In the genomic region with DNA sequence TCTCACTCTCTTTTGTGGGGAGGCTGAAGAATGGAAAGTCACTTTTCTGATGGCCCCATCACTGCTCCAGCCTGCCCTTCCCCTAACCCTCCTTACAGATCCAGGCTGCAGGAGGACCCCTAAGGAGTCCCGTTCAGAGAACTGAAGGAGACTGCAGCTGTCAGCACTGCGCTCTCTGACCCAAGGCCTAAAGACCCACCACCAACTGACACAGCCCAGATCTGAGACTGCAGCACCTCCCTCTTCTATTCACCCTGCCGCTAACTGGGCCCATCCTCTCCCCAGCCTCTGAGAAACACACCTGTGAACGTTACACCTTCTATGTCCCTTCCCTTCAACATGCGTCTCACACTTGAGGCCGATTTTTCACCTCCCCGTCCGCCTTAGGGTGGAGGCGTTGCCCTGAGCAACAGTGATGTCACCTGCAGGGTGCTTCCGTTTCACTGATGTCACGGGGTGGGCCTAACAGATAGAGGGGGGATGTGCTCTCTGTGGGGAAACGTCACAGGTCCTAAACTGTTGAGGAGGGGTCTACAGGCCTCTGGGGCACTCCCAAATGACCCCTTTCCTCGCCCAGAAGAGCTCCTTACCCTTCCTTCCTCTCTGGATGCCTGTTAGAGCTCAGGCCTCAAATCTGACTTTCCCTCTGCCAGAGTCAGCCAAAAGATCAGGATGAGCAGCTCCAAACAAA, we compare ENCODE assay signal across 8 cellular contexts. TPM values are rescaled to one million over a fixed set of nuclear protein-coding genes. Genes with fewer than 3 reads are reported as not detected.
DNase-seq lines count a peak whose midpoint lies in the region; ATAC-seq and TF ChIP-seq lines count a peak whose summit lies in the region.

No MANE protein-coding gene starts in this region.

- H3K9me3 ChIP-seq in transverse colon = no peaks in the 10 kb centered on the region

- no peaks in the 10 kb centered on the region for H3K36me3 Mint-ChIP-seq in nephron progenitor cell (ENCODE audit: low read depth)

- TF ChIP-seq EP300 in transverse colon (IDR thresholded peaks at IDR 0.05; ENCODE audit: low read depth) = no peak

- H3K4me1 ChIP-seq in transverse colon = peaks cover 46 to 91% (median 62%) of the 10 kb centered on the region in 4 donors

- peak overlapping the region; percentile 24 for H3K4me3 ChIP-seq in brain microvascular endothelial cell (ENCODE audit: low read depth, low read length)
- no peak overlapping the region for H3K4me3 ChIP-seq in transverse colon

- TF ChIP-seq POLR2A in transverse colon (IDR thresholded peaks at IDR 0.05) = no peak

- H3K4me1 Mint-ChIP-seq in nephron progenitor cell = peaks cover 89% of the 10 kb centered on the region

- peak overlapping the region; percentile 51 for H3K4me3 Mint-ChIP-seq in nephron progenitor cell

- H3K27me3 ChIP-seq in brain microvascular endothelial cell (replicated peaks) (no peaks in the 10 kb centered on the region), transverse colon (no peaks in the 10 kb centered on the region)

- intact Hi-C loops in transverse colon (cut with DNase I; ENCODE audit: low total_unique reads) = no loop called here

- TF ChIP-seq CTCF in brain microvascular endothelial cell (IDR thresholded peaks at IDR 0.05; ENCODE audit: low read depth, low read length, missing control alignments) (no peak), nephron progenitor cell (IDR thresholded peaks at IDR 0.05) (no peak), transverse colon (IDR thresholded peaks at IDR 0.05) (no peak)

- 90 to 91% methylated on average over 4 to 13 of the region's 13 CpGs for WGBS in transverse colon (ENCODE audit: low coverage in 1 of 2), 2 donors

- H3K9me3 Mint-ChIP-seq in nephron progenitor cell = no peaks in the 10 kb centered on the region

- no peak for ATAC-seq in activated CD4-positive, CD25-positive, alpha-beta regulatory T cell treated with anti-CD3 and anti-CD28 coated beads, Interleukin-2, amount 50 U/mL, for 24 hours

- H3K27me3 Mint-ChIP-seq in nephron progenitor cell (ENCODE audit: low read depth, poor library complexity) = peaks cover 3% of the 10 kb centered on the region

- DNase-seq in activated CD4-positive, CD25-positive, alpha-beta regulatory T cell treated with anti-CD3 and anti-CD28 coated beads, Interleukin-2, amount 50 U/mL, for 72 hours = peak; percentile 25
- DNase-seq in brain microvascular endothelial cell (no peak), nephron progenitor cell (no peak), transverse colon (no peak), superior temporal gyrus (ENCODE audit: extremely low spot score) (no peak), NCI-H1105 treated with DMSO at 0.1 percent for 48 hours (lab: John Stamatoyannopoulos, UW) (no peak), NCI-H1105 (lab: John Stamatoyannopoulos, UW) (no peak)

- in situ Hi-C loops in brain microvascular endothelial cell (cut with HindIII; ENCODE audit: low pct_ligation_motif_present, low sequenced_read_pairs) = no loop called here
- in situ Hi-C loops in transverse colon (cut with MboI; ENCODE audit: low pct_ligation_motif_present in 1 of 4, low pct_unique_long_range_greater_than_20kb in 1 of 4, low sequenced_read_pairs in 3 of 4) = no loop called here

- H3K36me3 ChIP-seq in brain microvascular endothelial cell (replicated peaks) = peaks cover 41% of the 10 kb centered on the region
- H3K36me3 ChIP-seq in transverse colon = no peaks in the 10 kb centered on the region

- H3K27ac ChIP-seq in brain microvascular endothelial cell (peak overlapping the region; percentile 98), transverse colon (peak overlapping the region; percentile 5 to 90 (median 44))

- H3K27ac Mint-ChIP-seq in nephron progenitor cell = peak overlapping the region; percentile 58

RNA-seq across cellular contexts. Expression of a gene that starts 5.1 kb away (rescaled TPM):
- 10 to 100 TPM in 1 of 4 donors, 1 to 10 TPM in 3; 1.8 to 25.1 (median 6.6) TPM for total RNA-seq in transverse colon

RNA-seq across cellular contexts. Expression of a gene that starts 20.5 kb away (rescaled TPM):
- total RNA-seq in transverse colon = under 1 TPM in 2 of 4 donors, not detected in 2; 0.16 to 0.27 TPM
